In genomic region chr1:6701437-6702153, GRCh38 we compare ENCODE assay signal across 8 cellular contexts. TPM values are rescaled to one million over a fixed set of nuclear protein-coding genes. Genes with fewer than 3 reads are reported as not detected.
DNase-seq lines count a peak whose midpoint lies in the region; ATAC-seq and TF ChIP-seq lines count a peak whose summit lies in the region.

Gene DNAJC11, minus strand, starts transcription at chr1:6701816. Its CDS starts 16 bp downstream, at chr1:6701800.

- H3K9ac ChIP-seq in Karpas-422 (ENCODE audit: low read length): peak within 1 kb of the TSS; percentile 99

- peak; percentile 95 for TF ChIP-seq CTCF in natural killer cell (IDR thresholded peaks at IDR 0.05)

- ATAC-seq in GM21825 (IDR thresholded peaks at IDR 0.05; ENCODE audit: unreplicated experiment) (peak; percentile 90), natural killer cell (peak; percentile 97 to 100 (median 97))
- ATAC-seq in activated T-helper 17 cell treated with anti-CD3 and anti-CD28 coated beads, Interleukin-2, amount 50 U/mL, for 72 hours (replicated peaks): peak; percentile 97

- no peaks in the 10 kb centered on the region for H3K9me3 ChIP-seq in Karpas-422 (ENCODE audit: low read length)

- peak within 1 kb of the TSS; percentile 87 for H3K27ac Mint-ChIP-seq in activated T-helper 17 cell treated with anti-CD3 and anti-CD28 coated beads, Interleukin-2, amount 50 U/mL, for 72 hours
- peak within 1 kb of the TSS; percentile 45 to 87 for H3K27ac Mint-ChIP-seq in natural killer cell

- H3K9me3 Mint-ChIP-seq in activated T-helper 17 cell treated with anti-CD3 and anti-CD28 coated beads, Interleukin-2, amount 50 U/mL, for 72 hours: no peaks in the 10 kb centered on the region
- H3K9me3 Mint-ChIP-seq in natural killer cell: no peaks in the 10 kb centered on the region

- H3K27ac ChIP-seq in Karpas-422 (ENCODE audit: low read length): no peak within 1 kb of the TSS

- H3K4me1 ChIP-seq in Karpas-422 (ENCODE audit: low read length): peaks cover 26% of the 10 kb centered on the region

- H3K4me3 ChIP-seq in Karpas-422 (ENCODE audit: low read length): peak within 1 kb of the TSS; percentile 96

- peak within 1 kb of the TSS; percentile 79 for H2AFZ ChIP-seq in Karpas-422 (ENCODE audit: low read length)

- H3K4me3 Mint-ChIP-seq in activated T-helper 17 cell treated with anti-CD3 and anti-CD28 coated beads, Interleukin-2, amount 50 U/mL, for 72 hours: peak within 1 kb of the TSS; percentile 86
- H3K4me3 Mint-ChIP-seq in natural killer cell: peak within 1 kb of the TSS; percentile 90

- H3K79me2 ChIP-seq in Karpas-422 (ENCODE audit: low read length): peaks cover 48% of the 10 kb centered on the region

- peaks cover 17% of the 10 kb centered on the region; the same call in 1 of the 2 replicates for H4K20me1 ChIP-seq in Karpas-422 (ENCODE audit: insufficient read depth, low read depth, low read length)

- no peaks in the 10 kb centered on the region for H3K36me3 ChIP-seq in Karpas-422 (ENCODE audit: insufficient read depth, low read length)

- H3K9me2 ChIP-seq in Karpas-422 (replicated peaks; ENCODE audit: insufficient read depth, low read length): no peaks in the 10 kb centered on the region

- H3K27me3 ChIP-seq in Karpas-422 (ENCODE audit: low read length): no peaks in the 10 kb centered on the region

- intact Hi-C loops in natural killer cell (cut with micrococcal nuclease): loop anchor here (5.0 kb wide), 1 partner anchor 86 kb away; the partner anchor contains the start of gene CAMTA1

- H3K4me2 ChIP-seq in Karpas-422 (ENCODE audit: low read depth, low read length, poor library complexity, severe bottlenecking): peak within 1 kb of the TSS; percentile 86

- H3K36me3 Mint-ChIP-seq in activated T-helper 17 cell treated with anti-CD3 and anti-CD28 coated beads, Interleukin-2, amount 50 U/mL, for 72 hours (ENCODE audit: low read depth): no peaks in the 10 kb centered on the region
- H3K36me3 Mint-ChIP-seq in natural killer cell: no peaks in the 10 kb centered on the region

- peaks cover 9% of the 10 kb centered on the region for H3K4me1 Mint-ChIP-seq in activated T-helper 17 cell treated with anti-CD3 and anti-CD28 coated beads, Interleukin-2, amount 50 U/mL, for 72 hours
- H3K4me1 Mint-ChIP-seq in natural killer cell: peaks cover 22 to 26% of the 10 kb centered on the region in 2 donors

- no peaks in the 10 kb centered on the region for H3K27me3 Mint-ChIP-seq in activated T-helper 17 cell treated with anti-CD3 and anti-CD28 coated beads, Interleukin-2, amount 50 U/mL, for 72 hours
- peaks cover 0 to under 1% of the 10 kb centered on the region in 2 donors for H3K27me3 Mint-ChIP-seq in natural killer cell (ENCODE audit: low read depth in 2 of 2)

- DNase-seq in EH (ENCODE audit: low read depth): peak; percentile 88
- peak; percentile 96 for DNase-seq in Karpas-422
- DNase-seq in RPMI7951 (ENCODE audit: low read depth): peak; percentile 88
- peak; percentile 83 for DNase-seq in fibroblast of peridontal ligament (ENCODE audit: extremely low read depth)
- peak; percentile 96 for DNase-seq in natural killer cell
- peak; percentile 85 for DNase-seq in stimulated activated naive CD4-positive, alpha-beta T cell treated with Interleukin-2 at 50 U/mL for 16 hours (lab: John Stamatoyannopoulos, UW)

RNA-seq across cellular contexts. Expression of gene DNAJC11, which starts in this region (rescaled TPM):
- 33.4 and 36.3 TPM in 2 replicates for total RNA-seq in Karpas-422 (2014; rRNA removed; shearing (Covaris generic); ENCODE audit: low replicate concordance)
- 18.2 and 24.6 TPM in 2 replicates for total RNA-seq in RPMI7951 (2014; rRNA removed; shearing (Covaris generic))
- 10 to 100 TPM; 30.6 to 70.5 TPM for total RNA-seq in activated T-helper 17 cell treated with anti-CD3 and anti-CD28 coated beads, Interleukin-2, amount 50 U/mL, for 72 hours
- 10 to 100 TPM; 28.7 to 40.1 (median 36.2) TPM for total RNA-seq in natural killer cell
